In the genomic region with DNA sequence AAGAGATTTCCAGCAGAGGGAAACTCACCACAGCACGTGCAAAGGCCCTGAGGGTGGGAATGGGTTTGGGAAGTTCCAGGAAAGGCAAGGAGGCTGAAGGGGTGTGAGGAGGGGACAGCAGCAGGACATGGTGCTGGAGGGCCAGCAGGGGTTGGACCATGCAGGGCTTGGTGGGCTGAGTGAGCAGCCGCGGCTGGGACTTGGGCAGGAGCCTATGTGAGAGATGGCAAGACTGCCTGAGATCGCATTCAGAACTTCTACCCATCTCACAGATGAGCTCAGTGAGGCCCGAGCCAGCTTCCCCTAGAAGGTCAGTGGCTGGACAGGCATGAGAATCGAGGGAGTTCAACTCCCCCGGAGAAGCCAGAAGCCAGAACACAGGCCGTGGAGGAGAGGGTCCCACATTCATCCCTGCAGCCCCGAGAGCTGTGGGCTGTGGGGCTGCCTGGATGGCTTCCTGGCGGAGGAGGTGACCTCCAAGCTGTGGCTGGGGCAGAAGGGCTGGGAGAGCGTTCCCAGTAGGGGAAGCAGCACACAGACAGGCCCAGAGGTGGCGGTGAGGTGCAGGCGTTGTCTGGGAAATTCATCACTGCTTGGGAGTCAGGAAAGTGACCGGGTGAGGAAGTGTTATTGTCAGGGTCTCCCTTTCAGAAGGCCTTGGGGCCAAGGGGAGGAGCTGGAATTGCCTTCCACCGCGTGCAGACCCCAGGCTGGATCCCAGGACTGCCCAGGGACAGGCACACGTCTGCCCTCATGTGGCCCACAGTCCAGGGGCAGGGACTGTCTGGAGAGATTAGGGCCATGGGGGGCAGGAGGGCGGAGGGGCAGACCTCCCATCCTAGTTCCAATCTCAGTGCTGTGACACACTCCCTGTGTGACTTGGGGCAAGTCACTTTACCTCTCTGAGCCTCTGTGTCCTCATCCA, we compare ENCODE assay signal across 1 cellular context.
TF ChIP-seq lines count a peak whose summit lies in the region.

No MANE protein-coding gene starts in this region.

TF ChIP-seq in HepG2, 621 proteins besides CTCF, POLR2A, EP300 and RAD21 (continued from another document and continues in another):
- no peak for TF ChIP-seq BCLAF1 (IDR thresholded peaks at IDR 0.05)
- TF ChIP-seq MED8 (CRISPR knock-in tag; IDR thresholded peaks at IDR 0.05; ENCODE audit: insufficient replicate concordance): peak; percentile 46
- 0 out of 2 replicates have a peak, but pooled peaks have one; percentile 65 for TF ChIP-seq ZNF333 (CRISPR knock-in tag; IDR thresholded peaks at IDR 0.05; ENCODE audit: borderline replicate concordance)
- TF ChIP-seq, protein P1, sequence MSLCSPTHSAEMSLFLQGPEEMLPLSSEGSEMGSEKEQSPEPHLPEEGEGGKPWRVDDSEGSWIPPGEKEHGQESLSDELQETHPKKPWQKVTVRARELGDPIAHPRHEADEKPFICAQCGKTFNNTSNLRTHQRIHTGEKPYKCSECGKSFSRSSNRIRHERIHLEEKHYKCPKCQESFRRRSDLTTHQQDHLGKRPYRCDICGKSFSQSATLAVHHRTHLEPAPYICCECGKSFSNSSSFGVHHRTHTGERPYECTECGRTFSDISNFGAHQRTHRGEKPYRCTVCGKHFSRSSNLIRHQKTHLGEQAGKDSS (CRISPR knock-in tag; IDR thresholded peaks at IDR 0.05; ENCODE audit: borderline replicate concordance, low read depth): peak; percentile 67
- no peak for TF ChIP-seq NFE2L2 (IDR thresholded peaks at IDR 0.05; ENCODE audit: low read length)
- TF ChIP-seq ZNF280D (CRISPR knock-in tag; IDR thresholded peaks at IDR 0.05): peak; percentile 89; the same call in 1 of the 2 replicates
- 0 out of 2 replicates have a peak, but pooled peaks have one; percentile 18 for TF ChIP-seq YEATS4 (CRISPR knock-in tag; IDR thresholded peaks at IDR 0.05; ENCODE audit: borderline replicate concordance)
- no peak for TF ChIP-seq ZNF703 (CRISPR knock-in tag; IDR thresholded peaks at IDR 0.05; ENCODE audit: borderline replicate concordance)
- TF ChIP-seq ZNF777 (CRISPR knock-in tag; IDR thresholded peaks at IDR 0.05): no peak
- no peak for TF ChIP-seq IRF9 (CRISPR knock-in tag; IDR thresholded peaks at IDR 0.05; ENCODE audit: borderline replicate concordance)
- no peak for TF ChIP-seq TARDBP (CRISPR knock-in tag; IDR thresholded peaks at IDR 0.05)
- no peak for TF ChIP-seq NRL (CRISPR knock-in tag; IDR thresholded peaks at IDR 0.05; ENCODE audit: borderline replicate concordance)
- TF ChIP-seq, protein P2, sequence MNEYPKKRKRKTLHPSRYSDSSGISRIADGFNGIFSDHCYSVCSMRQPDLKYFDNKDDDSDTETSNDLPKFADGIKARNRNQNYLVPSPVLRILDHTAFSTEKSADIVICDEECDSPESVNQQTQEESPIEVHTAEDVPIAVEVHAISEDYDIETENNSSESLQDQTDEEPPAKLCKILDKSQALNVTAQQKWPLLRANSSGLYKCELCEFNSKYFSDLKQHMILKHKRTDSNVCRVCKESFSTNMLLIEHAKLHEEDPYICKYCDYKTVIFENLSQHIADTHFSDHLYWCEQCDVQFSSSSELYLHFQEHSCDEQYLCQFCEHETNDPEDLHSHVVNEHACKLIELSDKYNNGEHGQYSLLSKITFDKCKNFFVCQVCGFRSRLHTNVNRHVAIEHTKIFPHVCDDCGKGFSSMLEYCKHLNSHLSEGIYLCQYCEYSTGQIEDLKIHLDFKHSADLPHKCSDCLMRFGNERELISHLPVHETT (CRISPR knock-in tag; conservative IDR thresholded peaks at IDR 0.05): no peak
- 0 out of 2 replicates have a peak, but pooled peaks have one; percentile 37 for TF ChIP-seq MXD1 (CRISPR knock-in tag; IDR thresholded peaks at IDR 0.05)
- no peak for TF ChIP-seq RBAK (CRISPR knock-in tag; IDR thresholded peaks at IDR 0.05)
- TF ChIP-seq ZFAT (CRISPR knock-in tag; conservative IDR thresholded peaks at IDR 0.05): no peak
- no peak for TF ChIP-seq PHF8 (CRISPR knock-in tag; IDR thresholded peaks at IDR 0.05)
- no peak for TF ChIP-seq ZNF549 (CRISPR knock-in tag; IDR thresholded peaks at IDR 0.05)
- no peak for TF ChIP-seq ZNF839 (CRISPR knock-in tag; IDR thresholded peaks at IDR 0.05; ENCODE audit: borderline replicate concordance)
- no peak for TF ChIP-seq ZNF432 (CRISPR knock-in tag; IDR thresholded peaks at IDR 0.05; ENCODE audit: borderline replicate concordance)
- TF ChIP-seq, protein P3, sequence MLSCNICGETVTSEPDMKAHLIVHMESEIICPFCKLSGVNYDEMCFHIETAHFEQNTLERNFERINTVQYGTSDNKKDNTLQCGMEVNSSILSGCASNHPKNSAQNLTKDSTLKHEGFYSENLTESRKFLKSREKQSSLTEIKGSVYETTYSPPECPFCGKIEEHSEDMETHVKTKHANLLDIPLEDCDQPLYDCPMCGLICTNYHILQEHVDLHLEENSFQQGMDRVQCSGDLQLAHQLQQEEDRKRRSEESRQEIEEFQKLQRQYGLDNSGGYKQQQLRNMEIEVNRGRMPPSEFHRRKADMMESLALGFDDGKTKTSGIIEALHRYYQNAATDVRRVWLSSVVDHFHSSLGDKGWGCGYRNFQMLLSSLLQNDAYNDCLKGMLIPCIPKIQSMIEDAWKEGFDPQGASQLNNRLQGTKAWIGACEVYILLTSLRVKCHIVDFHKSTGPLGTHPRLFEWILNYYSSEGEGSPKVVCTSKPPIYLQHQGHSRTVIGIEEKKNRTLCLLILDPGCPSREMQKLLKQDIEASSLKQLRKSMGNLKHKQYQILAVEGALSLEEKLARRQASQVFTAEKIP (CRISPR knock-in tag; IDR thresholded peaks at IDR 0.05; ENCODE audit: borderline replicate concordance): no peak
- TF ChIP-seq ZNF766 (CRISPR knock-in tag; IDR thresholded peaks at IDR 0.05; ENCODE audit: borderline replicate concordance): no peak
- TF ChIP-seq ZNF883 (CRISPR knock-in tag; IDR thresholded peaks at IDR 0.05; ENCODE audit: not compliant biosample characterization): no peak
- TF ChIP-seq, protein P4, sequence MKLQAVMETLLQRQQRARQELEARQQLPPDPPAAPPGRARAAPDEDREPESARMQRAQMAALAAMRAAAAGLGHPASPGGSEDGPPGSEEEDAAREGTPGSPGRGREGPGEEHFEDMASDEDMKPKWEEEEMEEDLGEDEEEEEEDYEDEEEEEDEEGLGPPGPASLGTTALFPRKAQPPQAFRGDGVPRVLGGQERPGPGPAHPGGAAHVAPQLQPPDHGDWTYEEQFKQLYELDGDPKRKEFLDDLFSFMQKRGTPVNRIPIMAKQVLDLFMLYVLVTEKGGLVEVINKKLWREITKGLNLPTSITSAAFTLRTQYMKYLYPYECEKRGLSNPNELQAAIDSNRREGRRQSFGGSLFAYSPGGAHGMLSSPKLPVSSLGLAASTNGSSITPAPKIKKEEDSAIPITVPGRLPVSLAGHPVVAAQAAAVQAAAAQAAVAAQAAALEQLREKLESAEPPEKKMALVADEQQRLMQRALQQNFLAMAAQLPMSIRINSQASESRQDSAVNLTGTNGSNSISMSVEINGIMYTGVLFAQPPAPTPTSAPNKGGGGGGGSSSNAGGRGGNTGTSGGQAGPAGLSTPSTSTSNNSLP (IDR thresholded peaks at IDR 0.05; ENCODE audit: low read depth, low read length): no peak
- no peak for TF ChIP-seq ZNF879 (CRISPR knock-in tag; IDR thresholded peaks at IDR 0.05)
- TF ChIP-seq SNAPC2 (CRISPR knock-in tag; IDR thresholded peaks at IDR 0.05): no peak
- no peak for TF ChIP-seq MTA3 (CRISPR knock-in tag; IDR thresholded peaks at IDR 0.05)
- TF ChIP-seq HBP1 (CRISPR knock-in tag; IDR thresholded peaks at IDR 0.05; ENCODE audit: low read depth): no peak
- no peak for TF ChIP-seq ZNF10 (CRISPR knock-in tag; IDR thresholded peaks at IDR 0.05; ENCODE audit: borderline replicate concordance, low read depth)
- no peak for TF ChIP-seq JUN (CRISPR knock-in tag; IDR thresholded peaks at IDR 0.05)
- peak; percentile 73; the same call in 1 of the 2 replicates for TF ChIP-seq ZBTB20 (CRISPR knock-in tag; IDR thresholded peaks at IDR 0.05; ENCODE audit: borderline replicate concordance, low read depth)
- TF ChIP-seq, protein P5, sequence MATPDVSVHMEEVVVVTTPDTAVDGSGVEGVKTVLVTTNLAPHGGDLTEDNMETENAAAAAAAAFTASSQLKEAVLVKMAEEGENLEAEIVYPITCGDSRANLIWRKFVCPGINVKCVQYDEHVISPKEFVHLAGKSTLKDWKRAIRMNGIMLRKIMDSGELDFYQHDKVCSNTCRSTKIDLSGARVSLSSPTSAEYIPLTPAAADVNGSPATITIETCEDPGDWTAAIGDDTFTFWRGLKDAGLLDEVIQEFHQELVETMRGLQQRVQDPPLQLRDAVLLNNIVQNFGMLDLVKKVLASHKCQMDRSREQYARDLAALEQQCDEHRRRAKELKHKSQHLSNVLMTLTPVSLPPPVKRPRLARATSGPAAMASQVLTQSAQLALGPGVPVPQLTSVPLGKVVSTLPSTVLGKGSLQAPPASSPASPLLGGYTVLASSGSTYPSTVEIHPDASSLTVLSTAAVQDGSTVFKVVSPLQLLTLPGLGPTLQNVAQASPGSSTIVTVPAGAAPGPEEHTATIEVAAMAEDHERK (CRISPR knock-in tag; IDR thresholded peaks at IDR 0.05; ENCODE audit: low read depth): no peak
- TF ChIP-seq RORA (CRISPR knock-in tag; IDR thresholded peaks at IDR 0.05): no peak
- no peak for TF ChIP-seq ZBTB10 (CRISPR knock-in tag; IDR thresholded peaks at IDR 0.05; ENCODE audit: borderline replicate concordance)
